In genomic region chr4:23613782-23614181, GRCh38 we compare ENCODE assay signal across 17 cellular contexts.
"Had no signal": no experiment of that assay in that cellular context is flagged by ENCODE, and none has a peak within 500 bp of the region (broad histone marks: within the 10 kb centered on the region; RNA-seq: fewer than 3 reads in every experiment).

No MANE protein-coding gene starts in this region.

- DNase-seq: cortex of kidney; effector memory CD8-positive, alpha-beta T cell; erythroblast; esophagus squamous epithelium; immature natural killer cell; naive B cell; right lobe of liver; stimulated activated CD4-positive, alpha-beta T cell treated with anti-CD3 and anti-CD28 coated beads, Interleukin-2, amount 100 ng/mL, for 24 hours; stimulated activated CD4-positive, alpha-beta T cell treated with anti-CD3 and anti-CD28 coated beads, Interleukin-4, amount 100 ng/mL, for 24 hours; stimulated activated naive CD4-positive, alpha-beta T cell treated with Interleukin-2 at 50 U/mL for 16 hours; stomach had no signal

- H3K4me1 ChIP-seq: esophagus squamous epithelium, parathyroid adenoma, right lobe of liver, stomach, thyroid gland, vagina had no signal

- H3K27me3 ChIP-seq: esophagus squamous epithelium, right lobe of liver, stomach, thyroid gland, vagina had no signal

- H3K79me2 ChIP-seq: parathyroid adenoma had no signal

- H3K4me3 ChIP-seq: esophagus squamous epithelium, lung, right lobe of liver, stomach, thyroid gland, vagina had no signal

- ATAC-seq: effector memory CD8-positive, alpha-beta T cell; natural killer cell treated with Interleukin-12 subunit alpha and Interleukin-12 subunit beta and Interleukin-15 and Interleukin-18, amount 100 ng/mL, for 72 hours; stimulated activated effector memory CD8-positive, alpha-beta T cell treated with anti-CD3 and anti-CD28 coated beads, Interleukin-12 subunit alpha, Interleukin-12 subunit beta, amount 100 ng/mL, for 72 hours had no signal

- H3K9ac ChIP-seq: parathyroid adenoma had no signal

- H2AFZ ChIP-seq: parathyroid adenoma had no signal

- H3K9me3 ChIP-seq: esophagus squamous epithelium, right lobe of liver, stomach, thyroid gland, vagina had no signal

- H3K27ac ChIP-seq: esophagus squamous epithelium, parathyroid adenoma, right lobe of liver, stomach, thyroid gland, vagina had no signal

- H3K36me3 ChIP-seq: esophagus squamous epithelium, right lobe of liver, stomach, thyroid gland, vagina had no signal
